ENCODE assay signal across 8 cellular contexts in genomic region chr14:50116221-50116956, GRCh38. TPM values are rescaled to one million over a fixed set of nuclear protein-coding genes. Genes with fewer than 3 reads are reported as not detected.
DNase-seq lines count a peak whose midpoint lies in the region; ATAC-seq and TF ChIP-seq lines count a peak whose summit lies in the region.

Gene VCPKMT, minus strand, starts transcription at chr14:50116572. Its CDS starts 20 bp downstream, at chr14:50116552.

- H3K27me3 ChIP-seq in osteoblast (ENCODE audit: insufficient read depth, low read length) (no peaks in the 10 kb centered on the region), thoracic aorta (replicated peaks; ENCODE audit: insufficient read depth) (no peaks in the 10 kb centered on the region)

- peak within 1 kb of the TSS; percentile 96 for H3K27ac Mint-ChIP-seq in activated naive CD8-positive, alpha-beta T cell

- peak within 1 kb of the TSS; percentile 95 for H2AFZ ChIP-seq in osteoblast (ENCODE audit: low read length)

- no peaks in the 10 kb centered on the region for H3K9me3 ChIP-seq in osteoblast (ENCODE audit: low read depth, low read length)
- no peaks in the 10 kb centered on the region for H3K9me3 ChIP-seq in thoracic aorta

- intact Hi-C loops in head of caudate nucleus (cut with DNase I), result loop anchor here (2.0 to 10.0 kb wide), 4 partner anchors 116 to 418 kb away; partner anchors contain the start of genes ARF6, MAP4K5 and SOS2

- peak within 1 kb of the TSS; percentile 91 for H3K4me2 ChIP-seq in osteoblast (ENCODE audit: insufficient read depth, low read length)

- DNase-seq in GM12864 (ENCODE audit: low read depth) (peak; percentile 64), NCI-H1105 treated with DMSO at 0.1 percent for 48 hours (lab: John Stamatoyannopoulos, UW) (peak; percentile 95), SKM-1 treated with dmso at 0.1 percent for 144 hours (lab: John Stamatoyannopoulos, UW; ENCODE audit: unreplicated experiment) (peak; percentile 62), head of caudate nucleus (peak; percentile 81 to 97 (median 95)), osteoblast (ENCODE audit: insufficient read length, low spot score, missing footprints) (peak; percentile 97), thoracic aorta (ENCODE audit: low spot score) (peak; percentile 80)

- peak within 1 kb of the TSS; percentile 94 for H3K27ac ChIP-seq in osteoblast (ENCODE audit: low read depth, low read length)
- peak within 1 kb of the TSS; percentile 60 to 76 for H3K27ac ChIP-seq in thoracic aorta

- no peaks in the 10 kb centered on the region for H3K9me3 Mint-ChIP-seq in activated naive CD8-positive, alpha-beta T cell (ENCODE audit: low read depth)

- peaks cover 30% of the 10 kb centered on the region for H3K36me3 ChIP-seq in osteoblast (ENCODE audit: insufficient read depth, low read length)
- H3K36me3 ChIP-seq in thoracic aorta, result peaks cover 28% of the 10 kb centered on the region

- H4K20me1 ChIP-seq in osteoblast (ENCODE audit: insufficient read depth, low read length), result peaks cover 2% of the 10 kb centered on the region

- H3K36me3 Mint-ChIP-seq in activated naive CD8-positive, alpha-beta T cell, result peaks cover 8% of the 10 kb centered on the region

- ATAC-seq in HG02678 (IDR thresholded peaks at IDR 0.05; ENCODE audit: unreplicated experiment) (peak; percentile 97), thoracic aorta (ENCODE audit: insufficient number of reproducible peaks, low FRiP score, low read depth) (peak; percentile 82)

- H3K79me2 ChIP-seq in osteoblast (ENCODE audit: insufficient read depth, low read length), result peaks cover 32% of the 10 kb centered on the region

- H3K4me1 ChIP-seq in osteoblast (ENCODE audit: insufficient read depth, low read length), result peaks cover 14% of the 10 kb centered on the region
- peaks cover 12 to 15% of the 10 kb centered on the region in 2 donors for H3K4me1 ChIP-seq in thoracic aorta (ENCODE audit: control insufficient read depth in 1 of 2, low read depth in 2 of 2)

- H3K27me3 Mint-ChIP-seq in activated naive CD8-positive, alpha-beta T cell, result no peaks in the 10 kb centered on the region

- H3K4me1 Mint-ChIP-seq in activated naive CD8-positive, alpha-beta T cell (ENCODE audit: low read depth), result peaks cover 28% of the 10 kb centered on the region

- TF ChIP-seq CTCF in GM12864 (IDR thresholded peaks at IDR 0.05; ENCODE audit: low read depth, low read length, missing control alignments) (no peak), osteoblast (IDR thresholded peaks at IDR 0.05; ENCODE audit: extremely low read depth, low read depth, low read length) (no peak), thoracic aorta (IDR thresholded peaks at IDR 0.05) (no peak)

- peak within 1 kb of the TSS; percentile 92 for H3K4me3 Mint-ChIP-seq in activated naive CD8-positive, alpha-beta T cell

- H3K4me3 ChIP-seq in GM12864 (ENCODE audit: low read depth, low read length), result peak within 1 kb of the TSS; percentile 94
- peak within 1 kb of the TSS; percentile 98 for H3K4me3 ChIP-seq in osteoblast (ENCODE audit: insufficient read depth, low read length)
- peak within 1 kb of the TSS; percentile 77 for H3K4me3 ChIP-seq in thoracic aorta

RNA-seq across cellular contexts. Expression of gene VCPKMT, which starts in this region (rescaled TPM):
- total RNA-seq in osteoblast (5.4 and 5.6 TPM in 2 replicates), thoracic aorta (10 to 100 TPM in 1 of 2 donors, 1 to 10 TPM in 1; 8.1 to 12.2 TPM)

Comparison
In these comparisons a context has a peak if more than half of its experiments do, and no peak if none do; other contexts are left out.
1. Peak in every context shown above with its lines: DNase-seq, ATAC-seq, H3K4me3 ChIP-seq and H3K27ac ChIP-seq.